In the genomic region with DNA sequence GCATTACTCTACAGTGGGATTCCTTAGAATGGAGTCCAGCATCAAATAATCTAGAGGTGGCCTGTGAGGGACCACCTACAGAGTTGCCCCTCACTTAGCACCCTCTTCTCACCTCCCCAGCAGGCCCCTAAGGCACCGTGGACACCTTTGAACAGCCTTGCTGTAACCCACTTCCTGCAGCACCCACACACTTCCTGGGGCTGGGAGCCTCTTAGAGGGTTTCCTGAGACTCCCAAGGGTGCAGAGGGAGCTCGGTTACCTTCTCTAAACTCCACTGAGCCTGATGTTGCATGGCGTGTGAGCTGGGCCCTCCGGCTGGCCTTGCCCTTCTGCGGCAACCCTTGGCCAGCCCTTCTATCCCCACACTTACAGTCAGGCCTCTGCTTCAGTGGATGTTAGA, we compare ENCODE assay signal across 10 cellular contexts. TPM values are rescaled to one million over a fixed set of nuclear protein-coding genes. Genes with fewer than 3 reads are reported as not detected.
DNase-seq lines count a peak whose midpoint lies in the region; ATAC-seq and TF ChIP-seq lines count a peak whose summit lies in the region.
"Had no signal": no experiment of that assay in that cellular context is flagged by ENCODE, and none has a peak within 500 bp of the region (broad histone marks: within the 10 kb centered on the region; RNA-seq: fewer than 3 reads in every experiment).

No MANE protein-coding gene starts in this region.

- H3K27me3 Mint-ChIP-seq in activated CD4-positive, alpha-beta memory T cell treated with anti-CD3 and anti-CD28 coated beads, Interleukin-2, amount 10 ng/mL, durations not matched to agents 7 days and 5 days = no peaks in the 10 kb centered on the region
- H3K27me3 Mint-ChIP-seq in effector memory CD8-positive, alpha-beta T cell = no peaks in the 10 kb centered on the region

- TF ChIP-seq CTCF in HL-60 (IDR thresholded peaks at IDR 0.05; ENCODE audit: insufficient read depth, low read length) = no peak

- H3K9me3 Mint-ChIP-seq in activated CD4-positive, alpha-beta memory T cell treated with anti-CD3 and anti-CD28 coated beads, Interleukin-2, amount 10 ng/mL, durations not matched to agents 7 days and 5 days = no peaks in the 10 kb centered on the region
- no peaks in the 10 kb centered on the region for H3K9me3 Mint-ChIP-seq in effector memory CD8-positive, alpha-beta T cell

- ATAC-seq in effector memory CD8-positive, alpha-beta T cell (replicated peaks) = peak; percentile 77
- ATAC-seq in GM19324 (IDR thresholded peaks at IDR 0.05; ENCODE audit: low FRiP score, unreplicated experiment) = no peak

- peaks cover 5% of the 10 kb centered on the region for H3K36me3 Mint-ChIP-seq in activated CD4-positive, alpha-beta memory T cell treated with anti-CD3 and anti-CD28 coated beads, Interleukin-2, amount 10 ng/mL, durations not matched to agents 7 days and 5 days (ENCODE audit: low read depth)
- peaks cover 3% of the 10 kb centered on the region for H3K36me3 Mint-ChIP-seq in effector memory CD8-positive, alpha-beta T cell (ENCODE audit: insufficient read depth)

- peak overlapping the region; percentile 49; the same call in 1 of the 2 replicates for H3K27ac ChIP-seq in HL-60 (replicated peaks)

- H3K4me1 Mint-ChIP-seq in activated CD4-positive, alpha-beta memory T cell treated with anti-CD3 and anti-CD28 coated beads, Interleukin-2, amount 10 ng/mL, durations not matched to agents 7 days and 5 days = peaks cover 80% of the 10 kb centered on the region
- peaks cover 61 to 63% of the 10 kb centered on the region in 2 donors for H3K4me1 Mint-ChIP-seq in effector memory CD8-positive, alpha-beta T cell (ENCODE audit: low read depth in 2 of 2)

- H3K27me3 ChIP-seq in HL-60 (ENCODE audit: insufficient read depth, poor library complexity, severe bottlenecking) = no peaks in the 10 kb centered on the region

- CTCF ChIA-PET in activated CD4-positive, alpha-beta memory T cell treated with anti-CD3 and anti-CD28 coated beads, Interleukin-2, amount 10 ng/mL, durations not matched to agents 7 days and 5 days (lab: Charles Lee) = interaction anchor here (1.0 to 2.1 kb wide), 2 partner anchors 12 to 14 kb away, joined by 3 to 7 read pairs; no protein-coding TSS in a partner anchor

- DNase-seq in HL-60 (ENCODE audit: low read depth in 1 of 2, low spot score in 1 of 2) = peak in 1 of 2 experiments; percentile 48
- peak; percentile 66 for DNase-seq in activated CD4-positive, alpha-beta memory T cell treated with anti-CD3 and anti-CD28 coated beads, Interleukin-2, amount 10 ng/mL, durations not matched to agents 7 days and 5 days
- DNase-seq in effector memory CD8-positive, alpha-beta T cell = peak; percentile 37 to 44 (median 38)
- peak; percentile 47 to 51 for DNase-seq in stimulated activated CD8-positive, alpha-beta memory T cell treated with anti-CD3 and anti-CD28 coated beads, Interleukin-7, amount 100 ng/mL, for 4 hours (ENCODE audit: low read depth in 2 of 2)
- no peak for DNase-seq in NCI-H1048 (lab: John Stamatoyannopoulos, UW)
- DNase-seq in NCI-H2171 treated with DMSO at 0.1 percent for 48 hours (lab: John Stamatoyannopoulos, UW) = no peak
- no peak for DNase-seq in NOMO-1 treated with DMSO at 0.1 percent for 48 hours (lab: John Stamatoyannopoulos, UW; ENCODE audit: unreplicated experiment)
- DNase-seq: occipital lobe, OCI-M1 had no signal

- H3K4me3 Mint-ChIP-seq in activated CD4-positive, alpha-beta memory T cell treated with anti-CD3 and anti-CD28 coated beads, Interleukin-2, amount 10 ng/mL, durations not matched to agents 7 days and 5 days = peak overlapping the region; percentile 52
- peak overlapping the region; percentile 65 to 84 for H3K4me3 Mint-ChIP-seq in effector memory CD8-positive, alpha-beta T cell

- H3K4me3 ChIP-seq in HL-60 (replicated peaks; ENCODE audit: insufficient read depth, low read length) = no peak overlapping the region

- POLR2A ChIA-PET in activated CD4-positive, alpha-beta memory T cell treated with anti-CD3 and anti-CD28 coated beads, Interleukin-2, amount 10 ng/mL, durations not matched to agents 7 days and 5 days (lab: Charles Lee) = interaction anchor here (1.1 to 4.1 kb wide), 8 partner anchors 9 to 340 kb away, joined by 3 to 35 read pairs (median 4); a partner anchor contains a TSS

- H3K27ac Mint-ChIP-seq in activated CD4-positive, alpha-beta memory T cell treated with anti-CD3 and anti-CD28 coated beads, Interleukin-2, amount 10 ng/mL, durations not matched to agents 7 days and 5 days = peak overlapping the region; percentile 77
- H3K27ac Mint-ChIP-seq in effector memory CD8-positive, alpha-beta T cell = peak overlapping the region; percentile 81 to 91

RNA-seq across cellular contexts. Expression of a gene that starts 7.3 kb away (rescaled TPM):
- 100 to 1,000 TPM; 109 to 111 TPM for total RNA-seq in activated CD4-positive, alpha-beta memory T cell treated with anti-CD3 and anti-CD28 coated beads, Interleukin-2, amount 10 ng/mL, durations not matched to agents 7 days and 5 days
- total RNA-seq: occipital lobe had no signal

RNA-seq across cellular contexts. Expression of a gene that starts 45.1 kb away (rescaled TPM):
- 1 to 10 TPM; 5.1 to 7.1 TPM for total RNA-seq in activated CD4-positive, alpha-beta memory T cell treated with anti-CD3 and anti-CD28 coated beads, Interleukin-2, amount 10 ng/mL, durations not matched to agents 7 days and 5 days

Comparison
In these comparisons a context has a peak if more than half of its experiments do, and no peak if none do; other contexts are left out.
1. DNase-seq: peak in activated CD4-positive, alpha-beta memory T cell treated with anti-CD3 and anti-CD28 coated beads, Interleukin-2, amount 10 ng/mL, durations not matched to agents 7 days and 5 days (single experiment), effector memory CD8-positive, alpha-beta T cell (3 of 3) and stimulated activated CD8-positive, alpha-beta memory T cell treated with anti-CD3 and anti-CD28 coated beads, Interleukin-7, amount 100 ng/mL, for 4 hours (2 of 2); none in NCI-H1048 (single experiment), NCI-H2171 treated with DMSO at 0.1 percent for 48 hours (single experiment) and NOMO-1 treated with DMSO at 0.1 percent for 48 hours (single experiment).